In genomic region chr17:43399839-43400328, GRCh38 we compare ENCODE assay signal across 10 cellular contexts. TPM values are rescaled to one million over a fixed set of nuclear protein-coding genes. Genes with fewer than 3 reads are reported as not detected.
A peak's percentile ranks its signal among the peaks of the same experiment; 100 is the strongest.
DNase-seq lines count a peak whose midpoint lies in the region; TF ChIP-seq lines count a peak whose summit lies in the region.
"Had no signal": no experiment of that assay in that cellular context is flagged by ENCODE, and none has a peak within 500 bp of the region (broad histone marks: within the 10 kb centered on the region; RNA-seq: fewer than 3 reads in every experiment).

No MANE protein-coding gene starts in this region.

- TF ChIP-seq CTCF in WERI-Rb-1 (IDR thresholded peaks at IDR 0.05; ENCODE audit: low read depth, low read length) (no peak), fibroblast of villous mesenchyme (IDR thresholded peaks at IDR 0.05; ENCODE audit: insufficient read depth, low read depth, low read length) (no peak), parathyroid adenoma (IDR thresholded peaks at IDR 0.05) (no peak)

- peak; percentile 53 for DNase-seq in Caki2 (ENCODE audit: low read depth)
- DNase-seq in WERI-Rb-1, result no peak
- DNase-seq in fibroblast of villous mesenchyme (ENCODE audit: low read depth), result no peak
- DNase-seq in anterior cingulate cortex (lab: John Stamatoyannopoulos, UW), result no peak
- DNase-seq in CD1c-positive myeloid dendritic cell (ENCODE audit: extremely low spot score), result no peak
- no peak for DNase-seq in GM03348 (ENCODE audit: low spot score)
- no peak for DNase-seq in globus pallidus (ENCODE audit: low spot score)
- DNase-seq: KG1; stimulated activated CD4-positive, alpha-beta T cell treated with anti-CD3 and anti-CD28 coated beads, Interleukin-12 subunit alpha, Interleukin-12 subunit beta, amount 100 ng/mL, for 4 hours had no signal

- no peak overlapping the region for H3K9ac ChIP-seq in parathyroid adenoma

- no peaks in the 10 kb centered on the region for H3K79me2 ChIP-seq in parathyroid adenoma

- H3K4me3 ChIP-seq in WERI-Rb-1 (ENCODE audit: low read depth, low read length) (peak overlapping the region; percentile 65), fibroblast of villous mesenchyme (ENCODE audit: low read depth, low read length) (peak overlapping the region; percentile 88), parathyroid adenoma (ENCODE audit: low read depth, low read length) (peak overlapping the region; percentile 75)

- peaks cover 32% of the 10 kb centered on the region for H3K36me3 ChIP-seq in WERI-Rb-1
- H3K36me3 ChIP-seq in parathyroid adenoma (ENCODE audit: control insufficient read depth, insufficient read depth, low read length), result no peaks in the 10 kb centered on the region

- peaks cover 16% of the 10 kb centered on the region for H3K4me1 ChIP-seq in parathyroid adenoma

- no peak overlapping the region for H2AFZ ChIP-seq in parathyroid adenoma

- H3K27ac ChIP-seq in WERI-Rb-1, result peak overlapping the region; percentile 74
- peak overlapping the region; percentile 71 for H3K27ac ChIP-seq in parathyroid adenoma

- in situ Hi-C loops in Caki2 (cut with HindIII; ENCODE audit: low pct_unique_long_range_greater_than_20kb, low sequenced_read_pairs), result loop anchor here (10.0 kb wide), 1 partner anchor 65 kb away; no protein-coding TSS in a partner anchor

- H3K27me3 ChIP-seq in WERI-Rb-1 (ENCODE audit: insufficient read depth, low read depth, severe bottlenecking) (no peaks in the 10 kb centered on the region), parathyroid adenoma (ENCODE audit: control insufficient read depth, insufficient read depth, low read length) (no peaks in the 10 kb centered on the region)

- H3K4me2 ChIP-seq in parathyroid adenoma (ENCODE audit: low read length), result peak overlapping the region; percentile 99

- H3K9me3 ChIP-seq in WERI-Rb-1 (ENCODE audit: severe bottlenecking), result no peaks in the 10 kb centered on the region
- no peaks in the 10 kb centered on the region for H3K9me3 ChIP-seq in parathyroid adenoma (ENCODE audit: control insufficient read depth, low read length)

RNA-seq across cellular contexts. Expression of gene ARL4D, which starts 1.1 kb away (rescaled TPM):
- total RNA-seq in Caki2 (2014; rRNA removed; shearing (Covaris generic); ENCODE audit: low replicate concordance), result 49.3 and 50.6 TPM in 2 replicates
- total RNA-seq in fibroblast of villous mesenchyme, result 15.1 and 20.0 TPM in 2 replicates
